In the genomic region with DNA sequence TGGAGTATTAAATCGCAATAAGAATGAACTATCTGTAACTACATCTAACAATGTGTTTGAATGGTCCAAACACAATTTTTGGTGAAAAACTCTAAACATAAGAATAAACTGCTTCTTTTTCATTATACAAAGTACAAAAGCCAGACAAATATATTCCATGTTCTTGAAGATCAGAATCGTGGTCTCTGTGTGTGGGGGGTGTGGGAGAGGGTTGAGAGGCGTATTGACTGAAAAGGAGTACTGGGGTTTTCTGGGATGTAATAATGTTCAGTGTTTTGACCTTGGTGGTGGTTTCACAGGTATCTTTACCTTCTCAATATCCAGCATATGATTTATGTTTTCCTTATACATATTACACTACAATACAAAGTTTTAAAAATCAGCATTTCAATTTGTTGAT, we compare ENCODE assay signal across 11 cellular contexts. TPM values are rescaled to one million over a fixed set of nuclear protein-coding genes. Genes with fewer than 3 reads are reported as not detected.
DNase-seq lines count a peak whose midpoint lies in the region; ATAC-seq and TF ChIP-seq lines count a peak whose summit lies in the region.
"Had no signal": no experiment of that assay in that cellular context is flagged by ENCODE, and none has a peak within 500 bp of the region (broad histone marks: within the 10 kb centered on the region; RNA-seq: fewer than 3 reads in every experiment).

No MANE protein-coding gene starts in this region.

- TF ChIP-seq EP300 in gastroesophageal sphincter (IDR thresholded peaks at IDR 0.05) (no peak), stomach (IDR thresholded peaks at IDR 0.05) (no peak)

- H3K9me3 ChIP-seq in T-helper 17 cell (ENCODE audit: control insufficient read depth, low read length, poor library complexity, severe bottlenecking) (no peaks in the 10 kb centered on the region), gastroesophageal sphincter (no peaks in the 10 kb centered on the region), stomach (no peaks in the 10 kb centered on the region)
- H3K9me3 ChIP-seq: thyroid gland had no signal

- H3K27me3 Mint-ChIP-seq in T-helper 17 cell, result no peaks in the 10 kb centered on the region

- H3K36me3 ChIP-seq in gastroesophageal sphincter (no peaks in the 10 kb centered on the region), stomach (no peaks in the 10 kb centered on the region)
- H3K36me3 ChIP-seq: thyroid gland had no signal

- ATAC-seq in T-helper 17 cell (no peak), gastroesophageal sphincter (no peak), foreskin keratinocyte (no peak)

- intact Hi-C loops in stomach (cut with DNase I; ENCODE audit: low total_unique reads), result no loop called here

- H3K4me1 Mint-ChIP-seq in T-helper 17 cell, result peaks cover 32% of the 10 kb centered on the region

- H3K27me3 ChIP-seq in gastroesophageal sphincter (no peaks in the 10 kb centered on the region), stomach (no peaks in the 10 kb centered on the region), foreskin keratinocyte (no peaks in the 10 kb centered on the region)
- H3K27me3 ChIP-seq: thyroid gland had no signal

- no peak for TF ChIP-seq POLR2A in gastroesophageal sphincter (IDR thresholded peaks at IDR 0.05)
- no peak for TF ChIP-seq POLR2A in stomach (IDR thresholded peaks at IDR 0.05)

- H3K27ac ChIP-seq in gastroesophageal sphincter, result peak overlapping the region in 3 of 4 donors; percentile 18 to 39 (median 33)
- peak overlapping the region in 3 of 5 donors; percentile 31 to 53 (median 38) for H3K27ac ChIP-seq in stomach
- H3K27ac ChIP-seq in foreskin keratinocyte, result no peak overlapping the region
- H3K27ac ChIP-seq: parathyroid adenoma had no signal

- no peak for TF ChIP-seq CTCF in gastroesophageal sphincter (IDR thresholded peaks at IDR 0.05)
- no peak for TF ChIP-seq CTCF in stomach (IDR thresholded peaks at IDR 0.05)
- no peak for TF ChIP-seq CTCF in foreskin keratinocyte (conservative IDR thresholded peaks at IDR 0.05)

- H3K36me3 Mint-ChIP-seq in T-helper 17 cell (ENCODE audit: low read depth), result peaks cover 3% of the 10 kb centered on the region

- peaks cover 0 to 7% (median 0%) of the 10 kb centered on the region in 3 donors for H3K4me1 ChIP-seq in gastroesophageal sphincter
- no peaks in the 10 kb centered on the region for H3K4me1 ChIP-seq in stomach
- peaks cover 6% of the 10 kb centered on the region for H3K4me1 ChIP-seq in foreskin keratinocyte
- H3K4me1 ChIP-seq: parathyroid adenoma, thyroid gland had no signal

- peak overlapping the region; percentile 88 for H3K4me3 Mint-ChIP-seq in T-helper 17 cell

- H3K4me3 ChIP-seq in gastroesophageal sphincter, result no peak overlapping the region
- no peak overlapping the region for H3K4me3 ChIP-seq in stomach
- H3K4me3 ChIP-seq: thyroid gland had no signal

- DNase-seq in LHCN-M2 (ENCODE audit: low read depth) (peak; percentile 21), T-helper 17 cell (no peak), stomach (no peak), foreskin keratinocyte (no peak), NCI-H69 (lab: John Stamatoyannopoulos, UW) (no peak), activated T-cell treated with anti-CD3 and anti-CD28 coated beads for 4 hours (no peak)
- DNase-seq: activated CD4-positive, alpha-beta memory T cell treated with anti-CD3 and anti-CD28 coated beads, Interleukin-2, amount 10 ng/mL, durations not matched to agents 7 days and 5 days; NCI-H2029 treated with DMSO at 0.1 percent for 48 hours; thyroid gland had no signal

- 73 to 83% methylated on average over 3 of the region's 3 CpGs for WGBS in gastroesophageal sphincter (ENCODE audit: low coverage in 1 of 2), 2 donors
- WGBS in stomach, 5 donors, result 72 to 77% (median 74%) methylated on average over 3 of the region's 3 CpGs

- peak overlapping the region; percentile 59 for H3K27ac Mint-ChIP-seq in T-helper 17 cell

RNA-seq across cellular contexts. Expression of a gene that starts 0.8 kb away (rescaled TPM):
- total RNA-seq in LHCN-M2 (2014; rRNA removed), result 133 and 165 TPM in 2 replicates
- 30.9 TPM for polyA plus RNA-seq in LHCN-M2 (2012)
- 10 to 100 TPM; 23.1 to 36.8 TPM for total RNA-seq in T-helper 17 cell
- total RNA-seq in gastroesophageal sphincter, result 100 to 1,000 TPM in 1 of 4 donors, 10 to 100 TPM in 3; 35.7 to 111 (median 60.9) TPM
- total RNA-seq in stomach, result 100 to 1,000 TPM in 2 of 5 donors, 10 to 100 TPM in 2, 1 to 10 TPM in 1; 5.5 to 198 (median 44.3) TPM
- 10 to 100 TPM; 17.1 to 57.9 (median 31.4) TPM for polyA plus RNA-seq in stomach
- total RNA-seq in foreskin keratinocyte, result 0.46 and 1.1 TPM in 2 replicates
- polyA plus RNA-seq in foreskin keratinocyte, result 0.18 and 0.77 TPM in 2 replicates

RNA-seq across cellular contexts. Expression of a gene that starts 42.8 kb away (rescaled TPM):
- total RNA-seq in LHCN-M2 (2014; rRNA removed) (0.92 and 1.2 TPM in 2 replicates), T-helper 17 cell (1 to 10 TPM in 1 of 2 donors, not detected in 1; 1.1 TPM), gastroesophageal sphincter (10 to 100 TPM in 2 of 4 donors, 1 to 10 TPM in 2; 6.5 to 25.1 (median 10.0) TPM), stomach (10 to 100 TPM in 1 of 5 donors, 1 to 10 TPM in 2, under 1 TPM in 2; 0.29 to 32.3 (median 3.1) TPM), foreskin keratinocyte (0.03 TPM in 1 of 2 replicates, not detected in the other)
- 0.07 TPM for polyA plus RNA-seq in LHCN-M2 (2012)
- polyA plus RNA-seq in stomach (under 1 TPM; 0.31 to 0.95 (median 0.92) TPM), foreskin keratinocyte (not detected in 2 replicates)
- total RNA-seq: activated CD4-positive, alpha-beta memory T cell treated with anti-CD3 and anti-CD28 coated beads, Interleukin-2, amount 10 ng/mL, durations not matched to agents 7 days and 5 days had no signal
